1 cellular context compared by ENCODE assay signal in genomic region chr11:57641426-57641825, GRCh38.
TF ChIP-seq lines count a peak whose summit lies in the region.

No MANE protein-coding gene starts in this region.

TF ChIP-seq in H1, 55 proteins besides CTCF, POLR2A, EP300 and RAD21:
- TF ChIP-seq SIN3A (conservative IDR thresholded peaks at IDR 0.05 in 1 of 2, IDR thresholded peaks at IDR 0.05 in 1 of 2; ENCODE audit: low read depth in 1 of 2, low read length in 2 of 2) (0 out of 4 replicates have a peak, but pooled peaks of 1 of the 2 experiments have one; percentile 29), ZNF274 (IDR thresholded peaks at IDR 0.05; ENCODE audit: borderline replicate concordance, extremely low read depth, low read length) (no peak), ATF2 (IDR thresholded peaks at IDR 0.05; ENCODE audit: low read length) (no peak), TAF1 (IDR thresholded peaks at IDR 0.05; ENCODE audit: low read depth, low read length) (0 out of 2 replicates have a peak, but pooled peaks have one; percentile 4)
